Comparison of ENCODE assay signal across 1 cellular context in the genomic region with DNA sequence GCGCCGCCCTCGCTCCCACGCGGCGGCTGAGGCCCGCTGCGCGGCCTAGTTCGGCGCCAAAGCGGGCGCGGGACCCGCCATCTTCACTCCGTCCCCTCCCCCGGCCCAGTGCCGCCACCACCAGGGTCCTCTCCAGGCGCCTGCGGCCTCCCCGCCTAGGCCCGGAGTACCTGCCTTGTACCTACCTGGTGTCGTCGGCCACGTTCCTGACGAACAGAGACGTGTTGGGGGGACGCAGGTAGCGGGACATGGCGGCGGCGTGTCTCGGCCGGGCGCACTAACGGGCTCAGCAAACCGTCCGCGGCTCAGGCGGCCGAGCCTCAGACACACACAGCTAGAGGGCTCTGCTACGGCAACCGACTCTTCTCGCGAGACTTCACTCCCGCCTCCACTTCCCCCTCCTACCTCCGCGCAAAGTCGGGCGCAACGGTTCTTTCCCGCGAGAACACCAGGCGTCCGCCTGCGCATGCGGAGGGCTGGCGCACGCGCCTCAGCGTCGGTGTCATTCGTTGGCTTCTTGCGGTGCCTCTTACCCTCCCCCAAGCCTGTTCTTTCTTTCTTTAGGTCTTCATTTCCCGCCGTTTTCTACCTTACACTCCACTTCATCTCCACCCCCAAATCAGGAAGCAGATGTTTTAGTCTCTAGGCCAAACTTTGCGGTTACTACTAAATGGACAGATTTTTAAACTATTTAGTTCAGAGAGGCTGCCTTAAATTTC.
TF ChIP-seq lines count a peak whose summit lies in the region.

Gene SRSF10, minus strand, starts transcription at position 322 of the 719 bp plus-strand sequence. Its CDS starts 72 bp downstream, at position 250.

TF ChIP-seq in K562, 482 proteins besides CTCF, POLR2A, EP300 and RAD21 (continued from another document and continues in another):
- TF ChIP-seq, protein P1, sequence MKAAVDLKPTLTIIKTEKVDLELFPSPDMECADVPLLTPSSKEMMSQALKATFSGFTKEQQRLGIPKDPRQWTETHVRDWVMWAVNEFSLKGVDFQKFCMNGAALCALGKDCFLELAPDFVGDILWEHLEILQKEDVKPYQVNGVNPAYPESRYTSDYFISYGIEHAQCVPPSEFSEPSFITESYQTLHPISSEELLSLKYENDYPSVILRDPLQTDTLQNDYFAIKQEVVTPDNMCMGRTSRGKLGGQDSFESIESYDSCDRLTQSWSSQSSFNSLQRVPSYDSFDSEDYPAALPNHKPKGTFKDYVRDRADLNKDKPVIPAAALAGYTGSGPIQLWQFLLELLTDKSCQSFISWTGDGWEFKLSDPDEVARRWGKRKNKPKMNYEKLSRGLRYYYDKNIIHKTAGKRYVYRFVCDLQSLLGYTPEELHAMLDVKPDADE (conservative IDR thresholded peaks at IDR 0.05; ENCODE audit: control insufficient read depth, low read depth, low read length): peak; percentile 92
- TF ChIP-seq MGA (IDR thresholded peaks at IDR 0.05): peak; percentile 97
- no peak for TF ChIP-seq DACH1 (IDR thresholded peaks at IDR 0.05; ENCODE audit: partially characterized antibody)
- TF ChIP-seq, protein P2, sequence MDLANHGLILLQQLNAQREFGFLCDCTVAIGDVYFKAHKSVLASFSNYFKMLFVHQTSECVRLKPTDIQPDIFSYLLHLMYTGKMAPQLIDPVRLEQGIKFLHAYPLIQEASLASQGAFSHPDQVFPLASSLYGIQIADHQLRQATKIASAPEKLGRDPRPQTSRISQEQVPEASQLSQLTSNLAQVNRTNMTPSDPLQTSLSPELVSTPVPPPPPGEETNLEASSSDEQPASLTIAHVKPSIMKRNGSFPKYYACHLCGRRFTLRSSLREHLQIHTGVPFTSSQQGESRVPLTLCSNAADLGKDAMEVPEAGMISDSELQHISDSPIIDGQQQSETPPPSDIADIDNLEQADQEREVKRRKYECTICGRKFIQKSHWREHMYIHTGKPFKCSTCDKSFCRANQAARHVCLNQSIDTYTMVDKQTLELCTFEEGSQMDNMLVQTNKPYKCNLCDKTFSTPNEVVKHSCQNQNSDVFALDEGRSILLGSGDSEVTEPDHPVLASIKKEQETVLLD (IDR thresholded peaks at IDR 0.05): peak; percentile 100
- 0 out of 2 replicates have a peak, but pooled peaks have one; percentile 54 for TF ChIP-seq EHMT2 (IDR thresholded peaks at IDR 0.05)
- 0 out of 2 replicates have a peak, but pooled peaks have one; percentile 34 for TF ChIP-seq MEF2A (IDR thresholded peaks at IDR 0.05; ENCODE audit: control insufficient read depth, low read depth, low read length)
- TF ChIP-seq DIDO1 (tag; IDR thresholded peaks at IDR 0.05; ENCODE audit: low read depth): peak; percentile 64; the same call in 1 of the 2 replicates
- peak; percentile 94 for TF ChIP-seq MAX (CRISPR knock-in tag; IDR thresholded peaks at IDR 0.05)
- no peak for TF ChIP-seq ZNF551 (CRISPR knock-in tag; IDR thresholded peaks at IDR 0.05)
- TF ChIP-seq, protein P3, sequence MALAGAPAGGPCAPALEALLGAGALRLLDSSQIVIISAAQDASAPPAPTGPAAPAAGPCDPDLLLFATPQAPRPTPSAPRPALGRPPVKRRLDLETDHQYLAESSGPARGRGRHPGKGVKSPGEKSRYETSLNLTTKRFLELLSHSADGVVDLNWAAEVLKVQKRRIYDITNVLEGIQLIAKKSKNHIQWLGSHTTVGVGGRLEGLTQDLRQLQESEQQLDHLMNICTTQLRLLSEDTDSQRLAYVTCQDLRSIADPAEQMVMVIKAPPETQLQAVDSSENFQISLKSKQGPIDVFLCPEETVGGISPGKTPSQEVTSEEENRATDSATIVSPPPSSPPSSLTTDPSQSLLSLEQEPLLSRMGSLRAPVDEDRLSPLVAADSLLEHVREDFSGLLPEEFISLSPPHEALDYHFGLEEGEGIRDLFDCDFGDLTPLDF (CRISPR knock-in tag; IDR thresholded peaks at IDR 0.05): peak; percentile 97
- peak; percentile 86 for TF ChIP-seq HNRNPL (IDR thresholded peaks at IDR 0.05; ENCODE audit: low read depth, low read length)
- peak; percentile 71; the same call in 1 of the 2 replicates for TF ChIP-seq ZSCAN29 (IDR thresholded peaks at IDR 0.05)
- TF ChIP-seq, protein P4, sequence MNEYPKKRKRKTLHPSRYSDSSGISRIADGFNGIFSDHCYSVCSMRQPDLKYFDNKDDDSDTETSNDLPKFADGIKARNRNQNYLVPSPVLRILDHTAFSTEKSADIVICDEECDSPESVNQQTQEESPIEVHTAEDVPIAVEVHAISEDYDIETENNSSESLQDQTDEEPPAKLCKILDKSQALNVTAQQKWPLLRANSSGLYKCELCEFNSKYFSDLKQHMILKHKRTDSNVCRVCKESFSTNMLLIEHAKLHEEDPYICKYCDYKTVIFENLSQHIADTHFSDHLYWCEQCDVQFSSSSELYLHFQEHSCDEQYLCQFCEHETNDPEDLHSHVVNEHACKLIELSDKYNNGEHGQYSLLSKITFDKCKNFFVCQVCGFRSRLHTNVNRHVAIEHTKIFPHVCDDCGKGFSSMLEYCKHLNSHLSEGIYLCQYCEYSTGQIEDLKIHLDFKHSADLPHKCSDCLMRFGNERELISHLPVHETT (CRISPR knock-in tag; conservative IDR thresholded peaks at IDR 0.05 in 1 of 2, IDR thresholded peaks at IDR 0.05 in 1 of 2): peak in 1 of 2 experiments; percentile 87; a peak in 2 of 4 replicates
- no peak for TF ChIP-seq HNRNPH1 (optimal IDR thresholded peaks at IDR 0.05; ENCODE audit: low read depth, low read length)
- 0 out of 2 replicates have a peak, but pooled peaks have one; percentile 69 for TF ChIP-seq NCOA6 (IDR thresholded peaks at IDR 0.05)
- TF ChIP-seq RBM39 (optimal IDR thresholded peaks at IDR 0.05; ENCODE audit: low read depth, low read length): peak; percentile 89
- peak; percentile 51; the same call in 1 of the 2 replicates for TF ChIP-seq PKNOX1 (IDR thresholded peaks at IDR 0.05)
- peak; percentile 98 for TF ChIP-seq ARHGAP35 (IDR thresholded peaks at IDR 0.05; ENCODE audit: partially characterized antibody)
- peak; percentile 88 for TF ChIP-seq GABPB1 (CRISPR knock-in tag; IDR thresholded peaks at IDR 0.05)
- 0 out of 2 replicates have a peak, but pooled peaks have one; percentile 59 for TF ChIP-seq ZNF175 (CRISPR knock-in tag; IDR thresholded peaks at IDR 0.05; ENCODE audit: low read depth)
- TF ChIP-seq XRCC4 (IDR thresholded peaks at IDR 0.05; ENCODE audit: extremely low read depth, insufficient read depth, insufficient read length): no peak
- no peak for TF ChIP-seq STAT5B (CRISPR knock-in tag; IDR thresholded peaks at IDR 0.05)
- TF ChIP-seq CHD2 (IDR thresholded peaks at IDR 0.05; ENCODE audit: low read depth, low read length): peak; percentile 98
- TF ChIP-seq CAMTA2 (CRISPR knock-in tag; conservative IDR thresholded peaks at IDR 0.05): 0 out of 2 replicates have a peak, but pooled peaks have one; percentile 16
- peak; percentile 95 for TF ChIP-seq LEF1 (IDR thresholded peaks at IDR 0.05)
- TF ChIP-seq, protein P5, sequence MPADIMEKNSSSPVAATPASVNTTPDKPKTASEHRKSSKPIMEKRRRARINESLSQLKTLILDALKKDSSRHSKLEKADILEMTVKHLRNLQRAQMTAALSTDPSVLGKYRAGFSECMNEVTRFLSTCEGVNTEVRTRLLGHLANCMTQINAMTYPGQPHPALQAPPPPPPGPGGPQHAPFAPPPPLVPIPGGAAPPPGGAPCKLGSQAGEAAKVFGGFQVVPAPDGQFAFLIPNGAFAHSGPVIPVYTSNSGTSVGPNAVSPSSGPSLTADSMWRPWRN (IDR thresholded peaks at IDR 0.05; ENCODE audit: low read depth): peak; percentile 26; the same call in 1 of the 2 replicates
- no peak; the same call in 1 of the 2 replicates for TF ChIP-seq KLF1 (tag; IDR thresholded peaks at IDR 0.05)
- TF ChIP-seq COPS2 (conservative IDR thresholded peaks at IDR 0.05): no peak
- no peak for TF ChIP-seq BDP1 (IDR thresholded peaks at IDR 0.05; ENCODE audit: insufficient read depth, insufficient read length)
